Comparison of ENCODE assay signal across 28 cellular contexts in the genomic region with DNA sequence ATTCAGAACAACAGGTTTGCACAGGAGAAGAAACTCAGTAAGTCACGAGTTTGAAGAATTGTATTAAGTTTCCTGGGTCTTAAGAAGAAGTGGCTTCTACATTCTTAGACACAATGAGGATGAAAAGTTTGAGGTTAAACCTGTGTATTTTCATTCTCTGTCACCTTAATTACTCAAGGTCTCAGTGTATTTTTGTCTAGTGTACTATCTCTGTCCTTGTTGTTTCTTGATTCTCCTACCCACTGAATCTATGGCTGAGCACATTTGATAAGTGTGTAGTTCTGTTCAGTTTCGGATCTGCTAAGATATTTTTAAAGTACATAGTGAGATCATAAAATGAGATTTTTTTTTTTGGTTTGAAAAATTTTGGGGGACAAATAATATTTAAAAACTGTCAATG.
"Had no signal": no experiment of that assay in that cellular context is flagged by ENCODE, and none has a peak within 500 bp of the region (broad histone marks: within the 10 kb centered on the region; RNA-seq: fewer than 3 reads in every experiment).

No MANE protein-coding gene starts in this region.

- H3K79me2 ChIP-seq: parathyroid adenoma had no signal

- FAIRE-seq: small intestine, urothelium cell line had no signal

- H3K9me3 ChIP-seq: ovary, psoas muscle, right lobe of liver, sigmoid colon, stomach, thoracic aorta, thyroid gland, tibial nerve, upper lobe of left lung, vagina had no signal

- H3K27me3 Mint-ChIP-seq: progenitor cell of endocrine pancreas; stimulated activated naive B cell treated with anti-CD40 and anti-IgM and Interleukin-4, amounts not matched to agents 10 μg/mL and 1 μg/mL and 100 μg/mL, for 72 hours; stimulated activated naive CD8-positive, alpha-beta T cell treated with anti-CD3 and anti-CD28 coated beads, Interleukin-15, Interleukin-2, amounts not matched to agents 100 ng/mL and 50 ng/mL, for 24 hours had no signal

- H3K4me1 ChIP-seq: neural progenitor cell, parathyroid adenoma, psoas muscle, right lobe of liver, sigmoid colon, stomach, thyroid gland, tibial nerve, upper lobe of left lung, vagina had no signal

- H3K9me3 Mint-ChIP-seq: nephron; neural progenitor cell; stimulated activated naive B cell treated with anti-CD40 and anti-IgM and Interleukin-4, amounts not matched to agents 10 μg/mL and 1 μg/mL and 100 μg/mL, for 72 hours; stimulated activated naive CD8-positive, alpha-beta T cell treated with anti-CD3 and anti-CD28 coated beads, Interleukin-15, Interleukin-2, amounts not matched to agents 100 ng/mL and 50 ng/mL, for 24 hours had no signal

- H3K4me3 Mint-ChIP-seq: natural killer cell; nephron; neural progenitor cell; stimulated activated effector memory CD8-positive, alpha-beta T cell treated with anti-CD3 and anti-CD28 coated beads, Interleukin-12 subunit alpha, Interleukin-12 subunit beta, amount 100 ng/mL, for 72 hours; stimulated activated naive B cell treated with anti-CD40 and anti-IgM and Interleukin-4, amounts not matched to agents 10 μg/mL and 1 μg/mL and 100 μg/mL, for 72 hours; stimulated activated naive CD8-positive, alpha-beta T cell treated with anti-CD3 and anti-CD28 coated beads, Interleukin-15, Interleukin-2, amounts not matched to agents 100 ng/mL and 50 ng/mL, for 24 hours had no signal

- H3K36me3 ChIP-seq: neural progenitor cell, ovary, right lobe of liver, sigmoid colon, stomach, thoracic aorta, thyroid gland, tibial nerve, upper lobe of left lung, vagina had no signal

- ATAC-seq: natural killer cell; psoas muscle; right cardiac atrium; right lobe of liver; stimulated activated effector memory CD8-positive, alpha-beta T cell treated with anti-CD3 and anti-CD28 coated beads, Interleukin-12 subunit alpha, Interleukin-12 subunit beta, amount 100 ng/mL, for 72 hours; stimulated activated naive B cell treated with anti-CD40 and anti-IgM and Interleukin-4, amounts not matched to agents 10 μg/mL and 1 μg/mL and 100 μg/mL, for 72 hours had no signal

- H3K27me3 ChIP-seq: neural progenitor cell, ovary, right lobe of liver, sigmoid colon, stomach, thyroid gland, tibial nerve, upper lobe of left lung, vagina had no signal

- H3K4me1 Mint-ChIP-seq: natural killer cell; nephron; neural progenitor cell; stimulated activated effector memory CD8-positive, alpha-beta T cell treated with anti-CD3 and anti-CD28 coated beads, Interleukin-12 subunit alpha, Interleukin-12 subunit beta, amount 100 ng/mL, for 72 hours; stimulated activated naive B cell treated with anti-CD40 and anti-IgM and Interleukin-4, amounts not matched to agents 10 μg/mL and 1 μg/mL and 100 μg/mL, for 72 hours had no signal

- H3K27ac ChIP-seq: neural progenitor cell, ovary, parathyroid adenoma, psoas muscle, right lobe of liver, sigmoid colon, stomach, thoracic aorta, thyroid gland, tibial nerve, upper lobe of left lung, vagina had no signal

- H3K9ac ChIP-seq: neural progenitor cell, parathyroid adenoma had no signal

- H3K4me2 ChIP-seq: neural progenitor cell had no signal

- H2AFZ ChIP-seq: neural progenitor cell, parathyroid adenoma had no signal

- H3K36me3 Mint-ChIP-seq: natural killer cell; neural progenitor cell; stimulated activated effector memory CD8-positive, alpha-beta T cell treated with anti-CD3 and anti-CD28 coated beads, Interleukin-12 subunit alpha, Interleukin-12 subunit beta, amount 100 ng/mL, for 72 hours; stimulated activated naive B cell treated with anti-CD40 and anti-IgM and Interleukin-4, amounts not matched to agents 10 μg/mL and 1 μg/mL and 100 μg/mL, for 72 hours had no signal

- H3K4me3 ChIP-seq: neural progenitor cell, ovary, psoas muscle, right lobe of liver, sigmoid colon, stomach, thoracic aorta, thyroid gland, tibial nerve, upper lobe of left lung, vagina had no signal

- H3K27ac Mint-ChIP-seq: natural killer cell; nephron; neural progenitor cell; progenitor cell of endocrine pancreas; stimulated activated effector memory CD8-positive, alpha-beta T cell treated with anti-CD3 and anti-CD28 coated beads, Interleukin-12 subunit alpha, Interleukin-12 subunit beta, amount 100 ng/mL, for 72 hours; stimulated activated naive B cell treated with anti-CD40 and anti-IgM and Interleukin-4, amounts not matched to agents 10 μg/mL and 1 μg/mL and 100 μg/mL, for 72 hours; stimulated activated naive CD8-positive, alpha-beta T cell treated with anti-CD3 and anti-CD28 coated beads, Interleukin-15, Interleukin-2, amounts not matched to agents 100 ng/mL and 50 ng/mL, for 24 hours had no signal

- DNase-seq: natural killer cell; occipital lobe; ovary; psoas muscle; right cardiac atrium; right lobe of liver; sigmoid colon; small intestine; stimulated activated CD4-positive, alpha-beta T cell treated with anti-CD3 and anti-CD28 coated beads, Interleukin-15, amount 100 ng/mL, for 24 hours; stimulated activated CD4-positive, alpha-beta T cell treated with anti-CD3 and anti-CD28 coated beads, Interleukin-2, amount 100 ng/mL, for 24 hours; stimulated activated CD4-positive, alpha-beta T cell treated with anti-CD3 and anti-CD28 coated beads, Interleukin-2, amount 100 ng/mL, for 48 hours; stimulated activated CD4-positive, alpha-beta T cell treated with anti-CD3 and anti-CD28 coated beads, Interleukin-4, amount 100 ng/mL, for 24 hours; stimulated activated naive B cell treated with anti-CD40 and anti-IgM and Interleukin-4, amounts not matched to agents 10 μg/mL and 1 μg/mL and 100 μg/mL, for 72 hours; stimulated activated naive CD4-positive, alpha-beta T cell treated with Interleukin-2 at 50 U/mL for 16 hours; stomach; thyroid gland; trophoblast cell; upper lobe of left lung had no signal
